In genomic region chr5:140690941-140691924, GRCh38 we compare ENCODE assay signal across 1 cellular context.
TF ChIP-seq lines count a peak whose summit lies in the region.

HARS1 (minus strand) TSS chr5:140691370; CDS start chr5:140691304, 66 bp downstream.
HARS2 (plus strand) TSS chr5:140691455; CDS start chr5:140691649, 194 bp downstream.

TF ChIP-seq in HepG2, 621 proteins besides CTCF, POLR2A, EP300 and RAD21 (continued from another document and continues in another):
- TF ChIP-seq ZNF639 (CRISPR knock-in tag; conservative IDR thresholded peaks at IDR 0.05), result peak; percentile 70; the same call in 1 of the 2 replicates
- TF ChIP-seq RFXAP (CRISPR knock-in tag; IDR thresholded peaks at IDR 0.05; ENCODE audit: borderline replicate concordance), result peak; percentile 80; the same call in 1 of the 2 replicates
- peak; percentile 71; the same call in 1 of the 2 replicates for TF ChIP-seq KAT7 (CRISPR knock-in tag; IDR thresholded peaks at IDR 0.05; ENCODE audit: borderline replicate concordance)
- TF ChIP-seq ZBTB42 (CRISPR knock-in tag; IDR thresholded peaks at IDR 0.05), result 0 out of 2 replicates have a peak, but pooled peaks have one; percentile 30
- 0 out of 2 replicates have a peak, but pooled peaks have one; percentile 33 for TF ChIP-seq ZNF891 (CRISPR knock-in tag; IDR thresholded peaks at IDR 0.05)
- TF ChIP-seq ZSCAN25 (CRISPR knock-in tag; IDR thresholded peaks at IDR 0.05), result no peak; the same call in 1 of the 2 replicates
- TF ChIP-seq MXD1 (CRISPR knock-in tag; IDR thresholded peaks at IDR 0.05), result peak; percentile 90
- no peak for TF ChIP-seq ZNF562 (CRISPR knock-in tag; IDR thresholded peaks at IDR 0.05; ENCODE audit: borderline replicate concordance)
- TF ChIP-seq THAP11 (CRISPR knock-in tag; IDR thresholded peaks at IDR 0.05), result peak; percentile 92
- TF ChIP-seq ZKSCAN8 (CRISPR knock-in tag; IDR thresholded peaks at IDR 0.05; ENCODE audit: borderline replicate concordance), result no peak
- TF ChIP-seq TRAFD1 (CRISPR knock-in tag; IDR thresholded peaks at IDR 0.05; ENCODE audit: borderline replicate concordance), result no peak
- no peak for TF ChIP-seq ARNTL (CRISPR knock-in tag; IDR thresholded peaks at IDR 0.05)
- TF ChIP-seq ZFP82 (CRISPR knock-in tag; IDR thresholded peaks at IDR 0.05; ENCODE audit: borderline replicate concordance), result peak; percentile 92; the same call in 1 of the 2 replicates
- TF ChIP-seq ZNF251 (CRISPR knock-in tag; IDR thresholded peaks at IDR 0.05), result no peak
- no peak for TF ChIP-seq PHB2 (IDR thresholded peaks at IDR 0.05; ENCODE audit: partially characterized antibody)
- TF ChIP-seq ZNF232 (CRISPR knock-in tag; IDR thresholded peaks at IDR 0.05; ENCODE audit: borderline replicate concordance), result peak; percentile 69; the same call in 1 of the 2 replicates
- TF ChIP-seq HOXA5 (CRISPR knock-in tag; IDR thresholded peaks at IDR 0.05), result peak; percentile 95
- TF ChIP-seq TSC22D2 (CRISPR knock-in tag; IDR thresholded peaks at IDR 0.05; ENCODE audit: borderline replicate concordance), result peak; percentile 42; the same call in 1 of the 2 replicates
- 0 out of 2 replicates have a peak, but pooled peaks have one; percentile 42 for TF ChIP-seq ZNF616 (CRISPR knock-in tag; IDR thresholded peaks at IDR 0.05; ENCODE audit: low read depth)
- TF ChIP-seq PRMT3 (CRISPR knock-in tag; IDR thresholded peaks at IDR 0.05; ENCODE audit: borderline replicate concordance, low read depth), result no peak
- TF ChIP-seq ZNF614 (CRISPR knock-in tag; IDR thresholded peaks at IDR 0.05; ENCODE audit: borderline replicate concordance), result peak; percentile 92
- no peak for TF ChIP-seq NR1H2 (CRISPR knock-in tag; IDR thresholded peaks at IDR 0.05; ENCODE audit: borderline replicate concordance, low read depth)
- peak; percentile 81 for TF ChIP-seq ZNF143 (CRISPR knock-in tag; IDR thresholded peaks at IDR 0.05)
- TF ChIP-seq GRHL1 (CRISPR knock-in tag; conservative IDR thresholded peaks at IDR 0.05), result no peak
- no peak for TF ChIP-seq ZBTB1 (CRISPR knock-in tag; IDR thresholded peaks at IDR 0.05; ENCODE audit: borderline replicate concordance)
- peak; percentile 35; the same call in 1 of the 2 replicates for TF ChIP-seq MIER3 (CRISPR knock-in tag; IDR thresholded peaks at IDR 0.05; ENCODE audit: borderline replicate concordance)
- TF ChIP-seq NCOR1 (IDR thresholded peaks at IDR 0.05; ENCODE audit: borderline replicate concordance, low read length), result 0 out of 2 replicates have a peak, but pooled peaks have one; percentile 11
- TF ChIP-seq ATAD3A (CRISPR knock-in tag; IDR thresholded peaks at IDR 0.05), result no peak; the same call in 1 of the 2 replicates
- no peak for TF ChIP-seq RARG (CRISPR knock-in tag; IDR thresholded peaks at IDR 0.05; ENCODE audit: low read depth)
- no peak for TF ChIP-seq ZNF691 (CRISPR knock-in tag; IDR thresholded peaks at IDR 0.05; ENCODE audit: borderline replicate concordance, low read depth)
- TF ChIP-seq HMG20B (CRISPR knock-in tag; conservative IDR thresholded peaks at IDR 0.05), result no peak
- no peak for TF ChIP-seq ZBTB33 (CRISPR knock-in tag; IDR thresholded peaks at IDR 0.05)
- no peak for TF ChIP-seq E2F5 (CRISPR knock-in tag; conservative IDR thresholded peaks at IDR 0.05)
- TF ChIP-seq ZNF275 (CRISPR knock-in tag; IDR thresholded peaks at IDR 0.05; ENCODE audit: borderline replicate concordance), result peak; percentile 94
- peak; percentile 35; the same call in 1 of the 2 replicates for TF ChIP-seq CHD2 (IDR thresholded peaks at IDR 0.05; ENCODE audit: low read depth, low read length)
- peak; percentile 92; the same call in 1 of the 2 replicates for TF ChIP-seq ZSCAN12 (CRISPR knock-in tag; IDR thresholded peaks at IDR 0.05)
- no peak for TF ChIP-seq ZNF296 (CRISPR knock-in tag; conservative IDR thresholded peaks at IDR 0.05)
- TF ChIP-seq ZNF451 (CRISPR knock-in tag; IDR thresholded peaks at IDR 0.05), result no peak
- TF ChIP-seq SNRNP70 (IDR thresholded peaks at IDR 0.05; ENCODE audit: low read depth, low read length), result no peak
- TF ChIP-seq SNAPC4 (CRISPR knock-in tag; IDR thresholded peaks at IDR 0.05), result peak; percentile 89
- TF ChIP-seq MYC (CRISPR knock-in tag; IDR thresholded peaks at IDR 0.05; ENCODE audit: borderline replicate concordance), result peak; percentile 91
- TF ChIP-seq ZNF513 (CRISPR knock-in tag; conservative IDR thresholded peaks at IDR 0.05), result no peak; the same call in 1 of the 2 replicates
- 0 out of 2 replicates have a peak, but pooled peaks have one; percentile 84 for TF ChIP-seq KLF9 (CRISPR knock-in tag; IDR thresholded peaks at IDR 0.05; ENCODE audit: low read depth)
- no peak for TF ChIP-seq ZNF30 (CRISPR knock-in tag; IDR thresholded peaks at IDR 0.05)
- TF ChIP-seq DNMT1 (CRISPR knock-in tag; IDR thresholded peaks at IDR 0.05), result no peak; the same call in 1 of the 2 replicates
